Comparison of ENCODE assay signal across 9 cellular contexts in genomic region chr7:84701524-84702306, GRCh38.
DNase-seq lines count a peak whose midpoint lies in the region; ATAC-seq and TF ChIP-seq lines count a peak whose summit lies in the region.
"Had no signal": no experiment of that assay in that cellular context is flagged by ENCODE, and none has a peak within 500 bp of the region (broad histone marks: within the 10 kb centered on the region; RNA-seq: fewer than 3 reads in every experiment).

No MANE protein-coding gene starts in this region.

- in situ Hi-C loops in ACHN (cut with HindIII; ENCODE audit: low pct_ligation_motif_present, low pct_unique_long_range_greater_than_20kb, low sequenced_read_pairs), result no loop called here

- ATAC-seq in HG02840 (IDR thresholded peaks at IDR 0.05; ENCODE audit: low FRiP score, unreplicated experiment) (no peak), HG03378 (IDR thresholded peaks at IDR 0.05; ENCODE audit: unreplicated experiment) (no peak)
- ATAC-seq: upper lobe of right lung had no signal

- H3K4me3 ChIP-seq in lower leg skin (ENCODE audit: low read depth, poor library complexity, severe bottlenecking), result no peak overlapping the region
- H3K4me3 ChIP-seq: upper lobe of right lung had no signal

- DNase-seq in ACHN (peak; percentile 19), HK-2 (ENCODE audit: unreplicated experiment) (peak; percentile 10), amniotic epithelial cell (ENCODE audit: low read depth) (peak; percentile 85), iPS DF 4.7 (ENCODE audit: extremely low read depth, low spot score) (peak; percentile 3), lower leg skin (ENCODE audit: low spot score in 2 of 2) (no peak)
- DNase-seq in activated CD4-positive, CD25-positive, alpha-beta regulatory T cell treated with anti-CD3 and anti-CD28 coated beads, Interleukin-2, amount 50 U/mL, for 72 hours, result no peak
- DNase-seq: upper lobe of right lung had no signal

- WGBS in lower leg skin, 2 donors, result 51 to 56% methylated on average over 7 of the region's 7 CpGs

- no peak for TF ChIP-seq CTCF in lower leg skin (IDR thresholded peaks at IDR 0.05)

- intact Hi-C loops in lower leg skin (cut with DNase I; ENCODE audit: low total_unique reads), result no loop called here

- no peak for TF ChIP-seq POLR2A in lower leg skin (IDR thresholded peaks at IDR 0.05)

Comparison
In these comparisons a context has a peak if more than half of its experiments do, and no peak if none do; other contexts are left out.
1. DNase-seq: peak in ACHN (single experiment), HK-2 (single experiment), amniotic epithelial cell (single experiment) and iPS DF 4.7 (single experiment); none in lower leg skin (0 of 2) and activated CD4-positive, CD25-positive, alpha-beta regulatory T cell treated with anti-CD3 and anti-CD28 coated beads, Interleukin-2, amount 50 U/mL, for 72 hours (single experiment).